In the genomic region with DNA sequence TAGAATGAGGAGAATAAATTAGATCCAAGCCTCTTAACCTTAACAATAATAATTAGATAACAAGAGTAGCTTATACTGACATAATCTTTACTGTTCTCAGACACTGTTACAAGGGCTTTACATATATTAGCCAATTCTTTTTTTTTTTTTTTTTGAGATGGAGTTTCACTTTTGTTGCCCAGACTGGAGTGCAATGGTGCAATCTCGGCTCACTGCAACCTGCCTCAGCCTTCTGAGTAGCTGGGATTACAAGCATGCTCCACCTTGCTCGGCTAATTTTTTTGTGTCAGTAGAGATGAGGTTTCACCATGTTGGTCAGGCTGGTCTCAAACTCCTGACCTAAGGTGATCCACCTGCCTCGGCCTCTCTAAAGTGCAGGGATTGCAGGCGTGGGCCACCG, we compare ENCODE assay signal across 7 cellular contexts. TPM values are rescaled to one million over a fixed set of nuclear protein-coding genes. Genes with fewer than 3 reads are reported as not detected.
DNase-seq lines count a peak whose midpoint lies in the region; ATAC-seq and TF ChIP-seq lines count a peak whose summit lies in the region.
"Not testable (repeated sequence)": the region's sequence is repeated elsewhere in the genome, so short reads cannot be mapped to it uniquely, and the experiment has no call there.

No MANE protein-coding gene starts in this region.

- H3K27me3 ChIP-seq in ascending aorta, left lung, upper lobe of right lung: not testable (repeated sequence)

- H3K27ac Mint-ChIP-seq in progenitor cell of endocrine pancreas = peak overlapping the region; percentile 5

- H3K36me3 ChIP-seq in ascending aorta (peaks cover 0 to 14% of the 10 kb centered on the region in 2 donors), left lung (peaks cover 0 to 16% of the 10 kb centered on the region in 2 donors), upper lobe of right lung (peaks cover 28% of the 10 kb centered on the region)

- H3K27me3 Mint-ChIP-seq in progenitor cell of endocrine pancreas = not testable (repeated sequence)

- peak overlapping the region; percentile 75 to 89 for H3K27ac ChIP-seq in ascending aorta
- not testable (repeated sequence) for H3K27ac ChIP-seq in left lung, upper lobe of right lung

- H3K36me3 Mint-ChIP-seq in progenitor cell of endocrine pancreas (ENCODE audit: insufficient read depth) = peaks cover 41% of the 10 kb centered on the region

- DNase-seq in NCI-H82 (lab: John Stamatoyannopoulos, UW) (peak; percentile 28), fibroblast of the aortic adventitia (ENCODE audit: low read depth) (peak; percentile 53), left cardiac atrium (peak; percentile 19)
- not testable (repeated sequence) for DNase-seq in ascending aorta (ENCODE audit: low spot score in 2 of 2); left lung; progenitor cell of endocrine pancreas (ENCODE audit: low spot score, unreplicated experiment); upper lobe of right lung

- not testable (repeated sequence) for H3K4me3 Mint-ChIP-seq in progenitor cell of endocrine pancreas (ENCODE audit: low read depth)

- intact Hi-C loops in ascending aorta (cut with DNase I) = loop anchor here (10.0 kb wide), 1 partner anchor 1038 kb away; no protein-coding TSS in a partner anchor
- intact Hi-C loops in left cardiac atrium (cut with DNase I); left lung (cut with DNase I); upper lobe of right lung (cut with DNase I): not testable (repeated sequence)

- ATAC-seq in left cardiac atrium = not testable (repeated sequence)
- ATAC-seq in left lung (peak; percentile 36), upper lobe of right lung (peak; percentile 47)

- H3K4me3 ChIP-seq in ascending aorta = peak overlapping the region in 1 of 2 donors; percentile 12
- H3K4me3 ChIP-seq in fibroblast of the aortic adventitia (ENCODE audit: low read depth, low read length); left lung; upper lobe of right lung: not testable (repeated sequence)

- not testable (repeated sequence) for H3K9me3 Mint-ChIP-seq in progenitor cell of endocrine pancreas (ENCODE audit: low read depth)

- peaks cover 7 to 79% of the 10 kb centered on the region in 2 donors for H3K4me1 ChIP-seq in ascending aorta
- H3K4me1 ChIP-seq in left lung = peaks cover 12 to 25% of the 10 kb centered on the region in 2 donors
- peaks cover 30% of the 10 kb centered on the region for H3K4me1 ChIP-seq in upper lobe of right lung

- peaks cover 47% of the 10 kb centered on the region for H3K4me1 Mint-ChIP-seq in progenitor cell of endocrine pancreas (ENCODE audit: low read depth)

- not testable (repeated sequence) for TF ChIP-seq CTCF in ascending aorta (IDR thresholded peaks at IDR 0.05); fibroblast of the aortic adventitia (IDR thresholded peaks at IDR 0.05; ENCODE audit: insufficient read depth, low read length); left lung (IDR thresholded peaks at IDR 0.05); progenitor cell of endocrine pancreas (IDR thresholded peaks at IDR 0.05; ENCODE audit: unreplicated experiment); upper lobe of right lung (IDR thresholded peaks at IDR 0.05)

- not testable (repeated sequence) for H3K9me3 ChIP-seq in ascending aorta, left lung, upper lobe of right lung

RNA-seq across cellular contexts. Expression of a gene that starts 27.6 kb away (rescaled TPM):
- total RNA-seq in ascending aorta (89.3 TPM), fibroblast of the aortic adventitia (ENCODE audit: low replicate concordance) (22.5 and 34.0 TPM in 2 replicates), left cardiac atrium (10 to 100 TPM; 43.9 to 59.6 TPM), left lung (10 to 100 TPM; 20.6 to 29.9 TPM), progenitor cell of endocrine pancreas (112 and 114 TPM in 2 replicates), upper lobe of right lung (32.2 TPM)
